14 cellular contexts compared by ENCODE assay signal in the genomic region with DNA sequence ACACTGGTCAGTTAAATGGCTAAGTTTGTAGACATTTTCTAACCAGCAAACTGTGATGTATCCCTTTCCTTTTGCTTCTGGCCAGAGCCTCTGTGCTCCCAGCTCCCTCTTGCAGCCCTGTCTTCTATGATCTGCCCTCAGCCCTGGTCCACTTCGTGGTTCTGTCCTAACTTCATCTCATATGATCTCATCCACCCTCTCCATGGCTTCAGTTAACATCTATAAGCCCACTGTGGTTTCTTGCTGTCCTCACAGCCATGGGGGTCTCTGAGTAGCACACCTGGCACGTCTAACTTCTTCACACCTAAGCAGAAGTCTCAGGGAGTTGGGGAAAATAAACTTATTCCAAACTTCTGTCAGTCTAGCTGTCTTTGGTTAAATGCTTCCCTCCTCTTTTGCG.
DNase-seq lines count a peak whose midpoint lies in the region; ATAC-seq and TF ChIP-seq lines count a peak whose summit lies in the region.
"Had no signal": no experiment of that assay in that cellular context is flagged by ENCODE, and none has a peak within 500 bp of the region (broad histone marks: within the 10 kb centered on the region; RNA-seq: fewer than 3 reads in every experiment).

No MANE protein-coding gene starts in this region.

- no TSS peak for BruUV-seq in PC-9 (replicated peaks; lab: Mats Ljungman, UMichigan)

- 79 to 87% (median 81%) methylated on average over 3 of the region's 3 CpGs for WGBS in heart left ventricle, 4 donors

- H3K4me3 Mint-ChIP-seq in activated CD8-positive, alpha-beta memory T cell treated with anti-CD3 and anti-CD28 coated beads, Interleukin-2, amount 10 ng/mL, durations not matched to agents 7 days and 5 days = no peak overlapping the region
- H3K4me3 Mint-ChIP-seq in naive thymus-derived CD4-positive, alpha-beta T cell = peak overlapping the region in 6 of 10 donors; percentile 9 to 75 (median 49)
- H3K4me3 Mint-ChIP-seq: CD8-positive, alpha-beta T cell had no signal

- peaks cover 18% of the 10 kb centered on the region for H3K27me3 Mint-ChIP-seq in activated CD8-positive, alpha-beta memory T cell treated with anti-CD3 and anti-CD28 coated beads, Interleukin-2, amount 10 ng/mL, durations not matched to agents 7 days and 5 days
- H3K27me3 Mint-ChIP-seq in naive thymus-derived CD4-positive, alpha-beta T cell = no peaks in the 10 kb centered on the region

- no peaks in the 10 kb centered on the region for H3K9me2 ChIP-seq in Loucy (replicated peaks; ENCODE audit: low read depth, low read length)
- no peaks in the 10 kb centered on the region for H3K9me2 ChIP-seq in PC-9 (ENCODE audit: insufficient read depth)

- H3K79me2 ChIP-seq in Loucy (ENCODE audit: insufficient read depth, low read length) (no peaks in the 10 kb centered on the region), PC-9 (ENCODE audit: low read depth) (no peaks in the 10 kb centered on the region)

- H3K4me2 ChIP-seq in BLaER1 treated with 17β-estradiol and CSF1 and Interleukin-3, amounts not matched to agents 10 nM and 100 nM = peak overlapping the region in 10 of 11 experiments; percentile 74 to 94 (median 84); a peak in 17 of 22 replicates
- no peak overlapping the region for H3K4me2 ChIP-seq in Loucy (ENCODE audit: low read depth, low read length, poor library complexity, severe bottlenecking)
- no peak overlapping the region for H3K4me2 ChIP-seq in PC-9

- peak overlapping the region; percentile 11 for H3K27ac Mint-ChIP-seq in activated CD8-positive, alpha-beta memory T cell treated with anti-CD3 and anti-CD28 coated beads, Interleukin-2, amount 10 ng/mL, durations not matched to agents 7 days and 5 days
- H3K27ac Mint-ChIP-seq in naive thymus-derived CD4-positive, alpha-beta T cell = peak overlapping the region in 8 of 9 donors; percentile 8 to 83 (median 52)

- H3K9ac ChIP-seq in BLaER1 treated with 17β-estradiol and CSF1 and Interleukin-3, amounts not matched to agents 10 nM and 100 nM = no peak overlapping the region
- H3K9ac ChIP-seq in Loucy (ENCODE audit: low read depth, low read length, poor library complexity, severe bottlenecking) = peak overlapping the region; percentile 68

- peaks cover 46% of the 10 kb centered on the region for H3K4me1 Mint-ChIP-seq in activated CD8-positive, alpha-beta memory T cell treated with anti-CD3 and anti-CD28 coated beads, Interleukin-2, amount 10 ng/mL, durations not matched to agents 7 days and 5 days
- H3K4me1 Mint-ChIP-seq in naive thymus-derived CD4-positive, alpha-beta T cell = peaks cover 27 to 68% (median 47%) of the 10 kb centered on the region in 7 donors

- H3K27me3 ChIP-seq in BLaER1 treated with 17β-estradiol and CSF1 and Interleukin-3, amounts not matched to agents 10 nM and 100 nM = peaks cover 0 to 15% (median 0%) of the 10 kb centered on the region in 11 experiments; a peak in 2 of 22 replicates
- H3K27me3 ChIP-seq in Loucy (ENCODE audit: insufficient read depth, low read length, poor library complexity, severe bottlenecking) = no peaks in the 10 kb centered on the region
- H3K27me3 ChIP-seq in naive thymus-derived CD4-positive, alpha-beta T cell (ENCODE audit: control insufficient read depth in 2 of 2, insufficient read depth in 2 of 2, low read length in 2 of 2) = no peaks in the 10 kb centered on the region
- no peaks in the 10 kb centered on the region for H3K27me3 ChIP-seq in heart left ventricle
- H3K27me3 ChIP-seq in PC-9 (ENCODE audit: insufficient read depth, low read depth) = no peaks in the 10 kb centered on the region

- H3K27ac ChIP-seq in BLaER1 treated with 17β-estradiol and CSF1 and Interleukin-3, amounts not matched to agents 10 nM and 100 nM = 0 out of 22 replicates have a peak overlapping the region, but pooled peaks of 1 of the 11 experiments have one; percentile 41
- H3K27ac ChIP-seq in naive thymus-derived CD4-positive, alpha-beta T cell (ENCODE audit: low read depth, low read length) = no peak overlapping the region
- no peak overlapping the region for H3K27ac ChIP-seq in heart left ventricle
- no peak overlapping the region for H3K27ac ChIP-seq in PC-9

- peaks cover 37 to 75% (median 64%) of the 10 kb centered on the region in 10 experiments for H3K4me1 ChIP-seq in BLaER1 treated with 17β-estradiol and CSF1 and Interleukin-3, amounts not matched to agents 10 nM and 100 nM
- H3K4me1 ChIP-seq in Loucy (ENCODE audit: insufficient read depth, low read length, poor library complexity, severe bottlenecking) = peaks cover 51% of the 10 kb centered on the region
- peaks cover 14 to 22% of the 10 kb centered on the region in 2 donors for H3K4me1 ChIP-seq in naive thymus-derived CD4-positive, alpha-beta T cell (ENCODE audit: control insufficient read depth in 2 of 2, insufficient read depth in 2 of 2, low read length in 2 of 2)
- H3K4me1 ChIP-seq in heart left ventricle = peaks cover 0 to 10% (median 0%) of the 10 kb centered on the region in 12 donors
- no peaks in the 10 kb centered on the region for H3K4me1 ChIP-seq in PC-9 (replicated peaks; ENCODE audit: insufficient read depth)

- no peak for TF ChIP-seq POLR2A in heart left ventricle (IDR thresholded peaks at IDR 0.05)

- intact Hi-C loops in naive thymus-derived CD4-positive, alpha-beta T cell (cut with micrococcal nuclease) = no loop called here
- intact Hi-C loops in heart left ventricle (cut with DNase I) = no loop called here
- intact Hi-C loops in PC-9 (cut with micrococcal nuclease; ENCODE audit: unreplicated experiment) = no loop called here

- no peaks in the 10 kb centered on the region for H4K20me1 ChIP-seq in BLaER1 treated with 17β-estradiol and CSF1 and Interleukin-3, amounts not matched to agents 10 nM and 100 nM
- H4K20me1 ChIP-seq in Loucy (ENCODE audit: insufficient read depth, low read length, poor library complexity, severe bottlenecking) (no peaks in the 10 kb centered on the region), PC-9 (ENCODE audit: insufficient read depth) (no peaks in the 10 kb centered on the region)

- no peaks in the 10 kb centered on the region for H3F3A ChIP-seq in Loucy (ENCODE audit: low read depth)
- H3F3A ChIP-seq in PC-9 (ENCODE audit: insufficient read depth, low read depth) = no peaks in the 10 kb centered on the region

- no peaks in the 10 kb centered on the region for H3K36me3 ChIP-seq in BLaER1 treated with 17β-estradiol and CSF1 and Interleukin-3, amounts not matched to agents 10 nM and 100 nM
- H3K36me3 ChIP-seq in Loucy (ENCODE audit: insufficient read depth, low read length) = no peaks in the 10 kb centered on the region
- no peaks in the 10 kb centered on the region for H3K36me3 ChIP-seq in naive thymus-derived CD4-positive, alpha-beta T cell (ENCODE audit: control insufficient read depth in 2 of 3, insufficient read depth in 3 of 3, low read length in 3 of 3)
- no peaks in the 10 kb centered on the region for H3K36me3 ChIP-seq in heart left ventricle
- no peaks in the 10 kb centered on the region for H3K36me3 ChIP-seq in PC-9 (ENCODE audit: low read depth)

- DNase-seq in activated CD8-positive, alpha-beta memory T cell treated with anti-CD3 and anti-CD28 coated beads, Interleukin-2, amount 10 ng/mL, durations not matched to agents 7 days and 5 days = no peak
- DNase-seq in activated CD8-positive, alpha-beta memory T cell treated with anti-CD3 and anti-CD28 coated beads, Interleukin-2, amount 50 U/mL, for 4 hours = no peak
- no peak for DNase-seq in naive thymus-derived CD4-positive, alpha-beta T cell
- no peak for DNase-seq in heart left ventricle
- DNase-seq in PC-9 = no peak
- DNase-seq: AML-193; CD8-positive, alpha-beta T cell; NCI-H1436 treated with DMSO at 0.1 percent for 48 hours; NCI-H2029 treated with DMSO at 0.1 percent for 48 hours; NCI-H748 treated with DMSO at 0.1 percent for 48 hours; PC-3 had no signal

- no peak overlapping the region for H2AFZ ChIP-seq in Loucy (ENCODE audit: low read length)
- H2AFZ ChIP-seq in PC-9 = no peak overlapping the region

- CTCF ChIA-PET in activated CD8-positive, alpha-beta memory T cell treated with anti-CD3 and anti-CD28 coated beads, Interleukin-2, amount 10 ng/mL, durations not matched to agents 7 days and 5 days (lab: Charles Lee) = interaction anchor here (1.4 kb wide), 1 partner anchor 34 kb away, joined by 4 read pairs; no protein-coding TSS in a partner anchor
- CTCF ChIA-PET in naive thymus-derived CD4-positive, alpha-beta T cell (lab: Charles Lee) = interaction anchor here (0.9 kb wide), 1 partner anchor 16 kb away, joined by 3 read pairs; no protein-coding TSS in a partner anchor
- CTCF ChIA-PET in PC-9 (lab: Charles Lee) = no interaction called here

- no peak for TF ChIP-seq CTCF in Loucy (conservative IDR thresholded peaks at IDR 0.05; ENCODE audit: low read length)
- no peak for TF ChIP-seq CTCF in heart left ventricle (IDR thresholded peaks at IDR 0.05)
- TF ChIP-seq CTCF in PC-9 (conservative IDR thresholded peaks at IDR 0.05) = no peak

- ATAC-seq in activated CD8-positive, alpha-beta memory T cell treated with anti-CD3 and anti-CD28 coated beads, Interleukin-2, amount 10 ng/mL, durations not matched to agents 7 days and 5 days = no peak
- no peak for ATAC-seq in naive thymus-derived CD4-positive, alpha-beta T cell
- no peak for ATAC-seq in heart left ventricle
- ATAC-seq: CD8-positive, alpha-beta T cell; PC-3 had no signal

- POLR2A ChIA-PET in naive thymus-derived CD4-positive, alpha-beta T cell (lab: Charles Lee) = interaction anchor here (0.6 to 1.6 kb wide), 2 partner anchors 16 to 36 kb away, joined by 3 to 4 read pairs; no protein-coding TSS in a partner anchor
- POLR2A ChIA-PET in PC-9 (lab: Charles Lee; ENCODE audit: unreplicated experiment) = no interaction called here

- no peak overlapping the region for H3K4me3 ChIP-seq in BLaER1 treated with 17β-estradiol and CSF1 and Interleukin-3, amounts not matched to agents 10 nM and 100 nM
- H3K4me3 ChIP-seq in Loucy (ENCODE audit: low read length, poor library complexity, severe bottlenecking) = no peak overlapping the region
- no peak overlapping the region for H3K4me3 ChIP-seq in naive thymus-derived CD4-positive, alpha-beta T cell (ENCODE audit: low read length)
- no peak overlapping the region for H3K4me3 ChIP-seq in heart left ventricle
- H3K4me3 ChIP-seq in PC-9 = no peak overlapping the region
- H3K4me3 ChIP-seq: K562 had no signal

- H3K36me3 Mint-ChIP-seq in activated CD8-positive, alpha-beta memory T cell treated with anti-CD3 and anti-CD28 coated beads, Interleukin-2, amount 10 ng/mL, durations not matched to agents 7 days and 5 days = no peaks in the 10 kb centered on the region
- H3K36me3 Mint-ChIP-seq in naive thymus-derived CD4-positive, alpha-beta T cell = peaks cover 0 to 3% (median 0%) of the 10 kb centered on the region in 5 donors
- H3K36me3 Mint-ChIP-seq: CD8-positive, alpha-beta T cell had no signal

- no peaks in the 10 kb centered on the region for H3K9me3 ChIP-seq in BLaER1 treated with 17β-estradiol and CSF1 and Interleukin-3, amounts not matched to agents 10 nM and 100 nM (replicated peaks in 1 of 11)
- no peaks in the 10 kb centered on the region for H3K9me3 ChIP-seq in Loucy (ENCODE audit: insufficient read depth, low read depth, low read length)
- no peaks in the 10 kb centered on the region for H3K9me3 ChIP-seq in naive thymus-derived CD4-positive, alpha-beta T cell (ENCODE audit: control insufficient read depth in 2 of 3, low read length in 3 of 3)
- no peaks in the 10 kb centered on the region for H3K9me3 ChIP-seq in heart left ventricle
- no peaks in the 10 kb centered on the region for H3K9me3 ChIP-seq in PC-9 (ENCODE audit: insufficient read depth, low read depth)

- H3K9me3 Mint-ChIP-seq in activated CD8-positive, alpha-beta memory T cell treated with anti-CD3 and anti-CD28 coated beads, Interleukin-2, amount 10 ng/mL, durations not matched to agents 7 days and 5 days (ENCODE audit: low read depth) = no peaks in the 10 kb centered on the region
- H3K9me3 Mint-ChIP-seq in naive thymus-derived CD4-positive, alpha-beta T cell = peaks cover 0 to 2% (median 0%) of the 10 kb centered on the region in 11 donors
- H3K9me3 Mint-ChIP-seq: CD8-positive, alpha-beta T cell had no signal

Comparison
In these comparisons a context has a peak if more than half of its experiments do, and no peak if none do; other contexts are left out.
1. H3K4me2 ChIP-seq: peak in BLaER1 treated with 17β-estradiol and CSF1 and Interleukin-3, amounts not matched to agents 10 nM and 100 nM (10 of 11); none in Loucy (single experiment) and PC-9 (single experiment).